8 cellular contexts compared by ENCODE assay signal in genomic region chr7:93146465-93147127, GRCh38. TPM values are rescaled to one million over a fixed set of nuclear protein-coding genes. Genes with fewer than 3 reads are reported as not detected.
DNase-seq lines count a peak whose midpoint lies in the region; ATAC-seq lines count a peak whose summit lies in the region.

No MANE protein-coding gene starts in this region.

- ATAC-seq in GM19043 (IDR thresholded peaks at IDR 0.05; ENCODE audit: low read depth, unreplicated experiment) (peak; percentile 23), HG03103 (IDR thresholded peaks at IDR 0.05; ENCODE audit: low read depth, unreplicated experiment) (peak; percentile 24), naive B cell (ENCODE audit: low read depth in 2 of 2) (no peak)

- no peaks in the 10 kb centered on the region for H3K9me3 Mint-ChIP-seq in activated T-helper 2 cell treated with anti-CD3 and anti-CD28 coated beads, Interferon-gamma antibody, Interleukin-2, Interleukin-4, amounts not matched to agents 10 μg/mL and 5 μg/mL and 100 μg/mL, durations not matched to agents 14 hours and 24 hours and 36 hours
- H3K9me3 Mint-ChIP-seq in naive B cell = peaks cover 0 to 6% (median 0%) of the 10 kb centered on the region in 7 donors

- peak overlapping the region; percentile 87 for H3K4me3 Mint-ChIP-seq in activated T-helper 2 cell treated with anti-CD3 and anti-CD28 coated beads, Interferon-gamma antibody, Interleukin-2, Interleukin-4, amounts not matched to agents 10 μg/mL and 5 μg/mL and 100 μg/mL, durations not matched to agents 14 hours and 24 hours and 36 hours (ENCODE audit: low read depth)
- peak overlapping the region; percentile 84 to 97 (median 94) for H3K4me3 Mint-ChIP-seq in naive B cell

- DNase-seq in activated T-helper 2 cell treated with anti-CD3 and anti-CD28 coated beads, Interferon-gamma antibody, Interleukin-2, Interleukin-4, amounts not matched to agents 10 μg/mL and 5 μg/mL and 100 μg/mL, durations not matched to agents 14 hours and 24 hours and 36 hours (ENCODE audit: low spot score) = no peak
- DNase-seq in naive B cell = no peak
- no peak for DNase-seq in midbrain (lab: John Stamatoyannopoulos, UW)
- DNase-seq in SIG-M5 (lab: John Stamatoyannopoulos, UW) = no peak
- DNase-seq in cortex of kidney (lab: John Stamatoyannopoulos, UW) = no peak
- DNase-seq in GM03348 (ENCODE audit: low spot score) = no peak

- intact Hi-C loops in activated T-helper 2 cell treated with anti-CD3 and anti-CD28 coated beads, Interferon-gamma antibody, Interleukin-2, Interleukin-4, amounts not matched to agents 10 μg/mL and 5 μg/mL and 100 μg/mL, durations not matched to agents 14 hours and 24 hours and 36 hours (cut with micrococcal nuclease) = loop anchor here (1.0 to 2.0 kb wide), 3 partner anchors 28 to 86 kb away; partner anchors contain the start of gene VPS50

- H3K36me3 Mint-ChIP-seq in activated T-helper 2 cell treated with anti-CD3 and anti-CD28 coated beads, Interferon-gamma antibody, Interleukin-2, Interleukin-4, amounts not matched to agents 10 μg/mL and 5 μg/mL and 100 μg/mL, durations not matched to agents 14 hours and 24 hours and 36 hours (ENCODE audit: low read depth) = peaks cover 13% of the 10 kb centered on the region
- H3K36me3 Mint-ChIP-seq in naive B cell = peaks cover 7 to 11% of the 10 kb centered on the region in 2 donors

- H3K27me3 Mint-ChIP-seq in activated T-helper 2 cell treated with anti-CD3 and anti-CD28 coated beads, Interferon-gamma antibody, Interleukin-2, Interleukin-4, amounts not matched to agents 10 μg/mL and 5 μg/mL and 100 μg/mL, durations not matched to agents 14 hours and 24 hours and 36 hours (ENCODE audit: low read depth) = no peaks in the 10 kb centered on the region
- no peaks in the 10 kb centered on the region for H3K27me3 Mint-ChIP-seq in naive B cell

- H3K4me1 Mint-ChIP-seq in activated T-helper 2 cell treated with anti-CD3 and anti-CD28 coated beads, Interferon-gamma antibody, Interleukin-2, Interleukin-4, amounts not matched to agents 10 μg/mL and 5 μg/mL and 100 μg/mL, durations not matched to agents 14 hours and 24 hours and 36 hours (ENCODE audit: low read depth) = peaks cover 36% of the 10 kb centered on the region
- peaks cover 43 to 66% (median 47%) of the 10 kb centered on the region in 3 donors for H3K4me1 Mint-ChIP-seq in naive B cell

- H3K27ac Mint-ChIP-seq in activated T-helper 2 cell treated with anti-CD3 and anti-CD28 coated beads, Interferon-gamma antibody, Interleukin-2, Interleukin-4, amounts not matched to agents 10 μg/mL and 5 μg/mL and 100 μg/mL, durations not matched to agents 14 hours and 24 hours and 36 hours = peak overlapping the region; percentile 89
- peak overlapping the region in 3 of 6 donors; percentile 83 to 97 (median 84) for H3K27ac Mint-ChIP-seq in naive B cell

RNA-seq across cellular contexts. Expression of gene SAMD9L, which starts 1.6 kb away (rescaled TPM):
- total RNA-seq in activated T-helper 2 cell treated with anti-CD3 and anti-CD28 coated beads, Interferon-gamma antibody, Interleukin-2, Interleukin-4, amounts not matched to agents 10 μg/mL and 5 μg/mL and 100 μg/mL, durations not matched to agents 14 hours and 24 hours and 36 hours = 12.6 and 15.3 TPM in 2 replicates
- polyA plus RNA-seq in naive B cell (ENCODE audit: low read depth in 6 of 6) = 10 to 100 TPM; 19.9 to 66.7 (median 53.0) TPM

RNA-seq across cellular contexts. Expression of gene SAMD9, which starts 28.8 kb away (rescaled TPM):
- 9.3 and 9.4 TPM in 2 replicates for total RNA-seq in activated T-helper 2 cell treated with anti-CD3 and anti-CD28 coated beads, Interferon-gamma antibody, Interleukin-2, Interleukin-4, amounts not matched to agents 10 μg/mL and 5 μg/mL and 100 μg/mL, durations not matched to agents 14 hours and 24 hours and 36 hours
- 10 to 100 TPM; 11.3 to 37.0 (median 30.9) TPM for polyA plus RNA-seq in naive B cell (ENCODE audit: low read depth in 6 of 6)

Comparison
In these comparisons a context has a peak if more than half of its experiments do, and no peak if none do; other contexts are left out.
1. ATAC-seq: peak in GM19043 (single experiment) and HG03103 (single experiment); none in naive B cell (0 of 2).